ENCODE assay signal across 8 cellular contexts in genomic region chr10:73998623-73999622, GRCh38. TPM values are rescaled to one million over a fixed set of nuclear protein-coding genes. Genes with fewer than 3 reads are reported as not detected.
DNase-seq lines count a peak whose midpoint lies in the region; ATAC-seq and TF ChIP-seq lines count a peak whose summit lies in the region.

No MANE protein-coding gene starts in this region.

- ATAC-seq in Panc1 (peak; percentile 37), GM18520 (IDR thresholded peaks at IDR 0.05; ENCODE audit: unreplicated experiment) (no peak)

- CTCF ChIA-PET in AG04449 (lab: Yijun Ruan, JAX) (interaction anchor here (0.9 to 4.5 kb wide), 13 partner anchors 9 to 120 kb away, joined by 3 to 28 read pairs (median 5); no protein-coding TSS in a partner anchor), Panc1 (lab: Charles Lee) (interaction anchor here (0.6 kb wide), 1 partner anchor 36 kb away, joined by 3 read pairs; no protein-coding TSS in a partner anchor)

- H3K4me3 ChIP-seq in AG04449 (ENCODE audit: low read depth, low read length) (peak overlapping the region; percentile 99), GM12875 (ENCODE audit: low read depth, low read length) (peak overlapping the region; percentile 95), Panc1 (ENCODE audit: low read depth in 2 of 2, low read length in 2 of 2) (peak overlapping the region; percentile 69 to 95)

- no peaks in the 10 kb centered on the region for H3K27me3 ChIP-seq in Panc1 (ENCODE audit: control insufficient read depth, insufficient read depth, low read length)

- intact Hi-C loops in Panc1 (cut with micrococcal nuclease; ENCODE audit: unreplicated experiment): no loop called here

- POLR2A ChIA-PET in AG04449 (lab: Yijun Ruan, JAX): interaction anchor here (0.5 to 3.4 kb wide), 20 partner anchors 10 to 190 kb away, joined by 3 to 39 read pairs (median 4); no protein-coding TSS in a partner anchor
- POLR2A ChIA-PET in Panc1 (lab: Charles Lee): interaction anchor here (0.6 to 2.4 kb wide), 3 partner anchors 33 to 38 kb away, joined by 3 to 13 read pairs (median 3); no protein-coding TSS in a partner anchor

- TF ChIP-seq CTCF in AG04449 (IDR thresholded peaks at IDR 0.05; ENCODE audit: insufficient read depth, low read length, missing control alignments): peak; percentile 69
- no peak for TF ChIP-seq CTCF in GM12875 (IDR thresholded peaks at IDR 0.05; ENCODE audit: borderline replicate concordance, insufficient read depth, low read depth, low read length)
- no peak for TF ChIP-seq CTCF in Panc1 (IDR thresholded peaks at IDR 0.05)

- H3K9me3 ChIP-seq in Panc1 (ENCODE audit: control insufficient read depth, insufficient read depth, low read depth, low read length): no peaks in the 10 kb centered on the region

- H3K27ac ChIP-seq in Panc1 (ENCODE audit: low read length): peak overlapping the region; percentile 93

- in situ Hi-C loops in Panc1 (cut with HindIII; ENCODE audit: low pct_unique_long_range_greater_than_20kb, low sequenced_read_pairs): no loop called here

- no TSS peak for BruUV-seq in Panc1 (replicated peaks; lab: Mats Ljungman, UMichigan)

- H3K36me3 ChIP-seq in Panc1 (ENCODE audit: control insufficient read depth, insufficient read depth, low read length): peaks cover 7% of the 10 kb centered on the region

- peaks cover 46% of the 10 kb centered on the region for H3K4me1 ChIP-seq in Panc1 (ENCODE audit: control insufficient read depth, insufficient read depth, low read length)

- no peak for DNase-seq in AG04449 (ENCODE audit: low read depth, low spot score)
- no peak for DNase-seq in Panc1 (ENCODE audit: low read depth, low spot score)
- DNase-seq in astrocyte of the hippocampus (ENCODE audit: low read depth, low spot score): peak; percentile 88
- DNase-seq in hypothalamus (lab: John Stamatoyannopoulos, UW): peak in 41 of 51 donors; percentile 2 to 82 (median 18)
- DNase-seq in pulmonary artery endothelial cell (ENCODE audit: low read depth, low spot score): peak; percentile 33
- no peak for DNase-seq in NAMALWA (ENCODE audit: low spot score)

RNA-seq across cellular contexts. Expression of gene VCL, which starts 1.0 kb away (rescaled TPM):
- total RNA-seq in Panc1 (2021; ENCODE audit: unreplicated experiment): 495 TPM
- polyA plus RNA-seq in Panc1 (2012; ENCODE audit: insufficient read length): 227 TPM
- 169 and 184 TPM in 2 replicates for total RNA-seq in pulmonary artery endothelial cell

Comparison
In these comparisons a context has a peak if more than half of its experiments do, and no peak if none do; other contexts are left out.
1. DNase-seq: peak in astrocyte of the hippocampus (single experiment), hypothalamus (41 of 51) and pulmonary artery endothelial cell (single experiment); none in AG04449 (single experiment), Panc1 (single experiment) and NAMALWA (single experiment).
2. Peak in every context shown above with its lines, with median percentiles within 50 percentile points of each other: H3K4me3 ChIP-seq.